In the genomic region with DNA sequence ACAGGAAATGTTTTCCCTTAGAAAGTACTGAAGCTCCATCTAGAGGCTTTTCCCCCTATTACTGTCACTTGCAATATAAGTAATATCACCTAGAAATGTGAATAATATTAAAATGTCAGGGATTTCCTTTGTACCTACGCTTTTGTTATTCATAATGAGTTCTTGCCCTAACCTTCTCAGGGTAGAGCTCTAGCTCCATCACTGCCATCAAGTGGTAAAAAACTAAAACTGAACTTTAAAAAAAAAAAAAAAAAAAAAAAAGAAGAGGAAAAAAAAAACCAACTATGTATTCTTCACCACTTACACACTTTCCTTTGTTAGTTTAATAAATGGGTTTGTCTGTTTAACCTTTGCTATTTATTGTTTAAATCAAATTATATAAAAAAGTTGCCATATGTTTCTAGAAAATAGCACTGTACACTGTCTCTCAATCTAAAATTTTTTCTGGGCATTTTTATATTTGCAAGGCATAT, we compare ENCODE assay signal across 7 cellular contexts. TPM values are rescaled to one million over a fixed set of nuclear protein-coding genes. Genes with fewer than 3 reads are reported as not detected.
A peak's percentile ranks its signal among the peaks of the same experiment; 100 is the strongest.
DNase-seq lines count a peak whose midpoint lies in the region; ATAC-seq, FAIRE-seq and TF ChIP-seq lines count a peak whose summit lies in the region.

No MANE protein-coding gene starts in this region.

- H3K9me3 ChIP-seq in HepG2 (ENCODE audit: low read length): no peaks in the 10 kb centered on the region

- H3K36me3 ChIP-seq in GM06990 (ENCODE audit: control insufficient read depth, insufficient read depth, low read length): no peaks in the 10 kb centered on the region
- no peaks in the 10 kb centered on the region for H3K36me3 ChIP-seq in bronchial epithelial cell (ENCODE audit: control insufficient read depth, insufficient read depth, low read length)
- H3K36me3 ChIP-seq in HepG2 (replicated peaks in 1 of 2; ENCODE audit: control insufficient read depth in 1 of 2, insufficient read depth in 2 of 2, low read length in 2 of 2): no peaks in the 10 kb centered on the region

- DNase-seq in GM06990 (ENCODE audit: extremely low read depth, insufficient read length) (peak; percentile 30), HFFc6 (peak; percentile 17), NCI-H446 treated with DMSO at 0.1 percent for 48 hours (lab: John Stamatoyannopoulos, UW) (peak; percentile 45), bronchial epithelial cell (ENCODE audit: low read depth) (peak; percentile 81), HepG2 (ENCODE audit: low spot score) (peak; percentile 36), amygdala (lab: John Stamatoyannopoulos, UW) (no peak)
- no peak for DNase-seq in NK-92 treated with Interleukin-12 subunit alpha and Interleukin-12 subunit beta, amount 100 ng/mL, for 24 hours (lab: John Stamatoyannopoulos, UW)

- H3K4me3 Mint-ChIP-seq in HFFc6: no peak overlapping the region

- no TSS peak for BruUV-seq in HepG2 (replicated peaks; lab: Mats Ljungman, UMichigan)

- CTCF ChIA-PET in HepG2 (lab: Yijun Ruan, JAX; ENCODE audit: low intra/inter-chr PET ratio, low total read pairs): interaction anchor here (0.6 kb wide), 1 partner anchor 712 kb away, joined by 3 read pairs; no protein-coding TSS in a partner anchor

- no peaks in the 10 kb centered on the region for H3K36me3 Mint-ChIP-seq in HFFc6 (ENCODE audit: low read depth)

- H3K4me3 ChIP-seq in GM06990 (replicated peaks; ENCODE audit: low read depth, low read length): no peak overlapping the region
- H3K4me3 ChIP-seq in bronchial epithelial cell (ENCODE audit: low read depth, low read length): no peak overlapping the region
- H3K4me3 ChIP-seq in HepG2 (replicated peaks in 1 of 3; ENCODE audit: insufficient read depth in 1 of 3, low read depth in 2 of 3, low read length in 3 of 3): no peak overlapping the region

- TF ChIP-seq POLR2A in HepG2 (IDR thresholded peaks at IDR 0.05; ENCODE audit: insufficient read depth in 1 of 2, low read depth in 2 of 2, low read length in 2 of 2): no peak

- no peaks in the 10 kb centered on the region for H3K79me2 ChIP-seq in HepG2 (ENCODE audit: insufficient read depth, low read length)

- H4K20me1 ChIP-seq in HepG2 (ENCODE audit: insufficient read depth, low read length): no peaks in the 10 kb centered on the region

- TF ChIP-seq RAD21 in HepG2 (CRISPR knock-in tag; IDR thresholded peaks at IDR 0.05): no peak

- no peaks in the 10 kb centered on the region for H3K4me1 ChIP-seq in HepG2 (ENCODE audit: insufficient read depth, low read length)

- no peak for FAIRE-seq in bronchial epithelial cell (lab: Jason Lieb, UNC)
- no peak for FAIRE-seq in HepG2 (lab: Jason Lieb, UNC)

- ATAC-seq in HepG2: no peak; the same call in 2 of the 3 replicates

- WGBS in HepG2 (ENCODE audit: low lambda C conversion rate): 38% methylated on average over 1 of the region's 1 CpG

- TF ChIP-seq CTCF in GM06990 (IDR thresholded peaks at IDR 0.05; ENCODE audit: insufficient read depth, low read length, poor library complexity, severe bottlenecking) (peak; percentile 44), HFFc6 (IDR thresholded peaks at IDR 0.05) (peak; percentile 74), bronchial epithelial cell (IDR thresholded peaks at IDR 0.05; ENCODE audit: insufficient read depth, low read length, severe bottlenecking) (no peak), HepG2 (CRISPR knock-in tag; IDR thresholded peaks at IDR 0.05) (peak; percentile 35; the same call in 1 of the 2 replicates)

- TF ChIP-seq EP300 in HepG2 (IDR thresholded peaks at IDR 0.05; ENCODE audit: low read depth in 2 of 2, low read length in 2 of 2) (no peak), HepG2 (CRISPR knock-in tag; IDR thresholded peaks at IDR 0.05; ENCODE audit: borderline replicate concordance) (no peak)

- H3K27ac Mint-ChIP-seq in HFFc6: no peak overlapping the region

- no peak overlapping the region for H3K9ac ChIP-seq in HepG2 (ENCODE audit: insufficient read depth, low read depth, low read length)

- no peak overlapping the region for H3K27ac ChIP-seq in HepG2 (ENCODE audit: extremely low read length, insufficient read depth, low read length)

- no peaks in the 10 kb centered on the region for H3K27me3 ChIP-seq in GM06990 (replicated peaks; ENCODE audit: control insufficient read depth, insufficient read depth, low read length)
- H3K27me3 ChIP-seq in bronchial epithelial cell (ENCODE audit: control insufficient read depth, insufficient read depth, low read length): no peaks in the 10 kb centered on the region
- no peaks in the 10 kb centered on the region for H3K27me3 ChIP-seq in HepG2 (ENCODE audit: control insufficient read depth in 1 of 2, insufficient read depth in 2 of 2, low read length in 2 of 2)

- H3K9me3 Mint-ChIP-seq in HFFc6: no peaks in the 10 kb centered on the region

- POLR2A ChIA-PET in HepG2 (lab: Yijun Ruan, JAX): interaction anchor here (0.6 to 1.1 kb wide), 3 partner anchors 457 to 838 kb away, joined by 3 read pairs; no protein-coding TSS in a partner anchor

- H3K4me2 ChIP-seq in HepG2 (ENCODE audit: low read depth, low read length): no peak overlapping the region

- no peak overlapping the region for H2AFZ ChIP-seq in HepG2 (ENCODE audit: low read length)

- in situ Hi-C loops in HepG2 (cut with HindIII; ENCODE audit: extremely low pct_ligation_motif_present, low pct_unique_long_range_greater_than_20kb): loop anchor here (10.0 kb wide), 1 partner anchor 459 kb away; no protein-coding TSS in a partner anchor

- intact Hi-C loops in HepG2 (cut with micrococcal nuclease; ENCODE audit: unreplicated experiment): loop anchor here (1.0 to 5.0 kb wide), 3 partner anchors 221 to 675 kb away; no protein-coding TSS in a partner anchor

- H3K27me3 Mint-ChIP-seq in HFFc6 (ENCODE audit: insufficient read depth): no peaks in the 10 kb centered on the region

- H3K4me1 Mint-ChIP-seq in HFFc6 (ENCODE audit: low read depth): no peaks in the 10 kb centered on the region

TF ChIP-seq in HepG2, 621 proteins besides CTCF, POLR2A, EP300 and RAD21:
- TF ChIP-seq STAG1 (CRISPR knock-in tag; IDR thresholded peaks at IDR 0.05) (peak; percentile 54), SMC3 (IDR thresholded peaks at IDR 0.05; ENCODE audit: low read length) (peak; percentile 17; the same call in 1 of the 2 replicates), ZNF678 (CRISPR knock-in tag; IDR thresholded peaks at IDR 0.05) (no peak)
- TF ChIP-seq, protein P1, sequence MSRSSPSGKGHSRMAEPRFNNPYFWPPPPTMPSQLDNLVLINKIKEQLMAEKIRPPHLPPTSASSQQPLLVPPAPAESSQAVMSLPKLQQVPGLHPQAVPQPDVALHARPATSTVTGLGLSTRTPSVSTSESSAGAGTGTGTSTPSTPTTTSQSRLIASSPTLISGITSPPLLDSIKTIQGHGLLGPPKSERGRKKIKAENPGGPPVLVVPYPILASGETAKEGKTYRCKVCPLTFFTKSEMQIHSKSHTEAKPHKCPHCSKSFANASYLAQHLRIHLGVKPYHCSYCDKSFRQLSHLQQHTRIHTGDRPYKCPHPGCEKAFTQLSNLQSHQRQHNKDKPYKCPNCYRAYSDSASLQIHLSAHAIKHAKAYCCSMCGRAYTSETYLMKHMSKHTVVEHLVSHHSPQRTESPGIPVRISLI (CRISPR knock-in tag; IDR thresholded peaks at IDR 0.05; ENCODE audit: borderline replicate concordance): peak; percentile 58; the same call in 1 of the 2 replicates

RNA-seq across cellular contexts. Expression of a gene that starts 49.9 kb away (rescaled TPM):
- 10 to 100 TPM; 17.3 to 25.5 (median 17.9) TPM for total RNA-seq in HFFc6 (2021; fragmentation: NEBNext Ultra II Directional; extraction: Animal tissue kit (Norgen Biotek cat#: 25700))
- total RNA-seq in bronchial epithelial cell: 81.6 and 83.1 TPM in 2 replicates
- total RNA-seq in HepG2 (2016; rRNA removed; fragmentation: Illumina TruSeq; extraction: Trizol): 8.8 and 16.6 TPM in 2 replicates
- total RNA-seq in HepG2 (2016; cell fraction: cytosol; rRNA removed; fragmentation: Illumina TruSeq; extraction: Trizol; ENCODE audit: low read depth): 8.1 and 9.4 TPM in 2 replicates
- 8.1 and 15.9 TPM in 2 replicates for total RNA-seq in HepG2 (2016; cell fraction: insoluble cytoplasmic fraction; rRNA removed; fragmentation: Illumina TruSeq; extraction: Trizol)
- 9.7 and 9.8 TPM in 2 replicates for total RNA-seq in HepG2 (2016; cell fraction: membrane; rRNA removed; fragmentation: Illumina TruSeq; extraction: Trizol)
- total RNA-seq in HepG2 (2016; cell fraction: nucleus; rRNA removed; fragmentation: Illumina TruSeq; extraction: Trizol): 17.9 and 18.9 TPM in 2 replicates
- 9.8 and 9.9 TPM in 2 replicates for polyA plus RNA-seq in HepG2 (2011; rRNA removed)
- polyA plus RNA-seq in HepG2 (2011; cell fraction: cytosol; rRNA removed): 8.0 TPM in 2 replicates
- polyA plus RNA-seq in HepG2 (2011; cell fraction: nucleus; rRNA removed): 3.1 and 4.4 TPM in 2 replicates
- 8.0 and 8.3 TPM in 2 replicates for polyA plus RNA-seq in HepG2 (2012)
- 4.7 and 4.8 TPM in 2 replicates for polyA plus RNA-seq in HepG2 (2016; cell fraction: cytosol; fragmentation: Illumina TruSeq; extraction: Trizol; ENCODE audit: low read depth)
- 8.2 TPM in 2 replicates for polyA plus RNA-seq in HepG2 (2016; cell fraction: insoluble cytoplasmic fraction; fragmentation: Illumina TruSeq; extraction: Trizol; ENCODE audit: low read depth)
- 6.6 and 7.2 TPM in 2 replicates for polyA plus RNA-seq in HepG2 (2016; cell fraction: membrane; fragmentation: Illumina TruSeq; extraction: Trizol; ENCODE audit: low read depth)
- polyA plus RNA-seq in HepG2 (2016; cell fraction: nucleus; fragmentation: Illumina TruSeq; extraction: Trizol; ENCODE audit: insufficient read depth, low read depth): 18.4 and 19.0 TPM in 2 replicates
- polyA minus RNA-seq in HepG2 (2011; rRNA and poly(A)+ RNA removed; ENCODE audit: low replicate concordance): 5.6 and 23.6 TPM in 2 replicates
- 8.4 and 10.0 TPM in 2 replicates for polyA minus RNA-seq in HepG2 (2011; cell fraction: cytosol; rRNA and poly(A)+ RNA removed)
- 9.1 and 10.3 TPM in 2 replicates for polyA minus RNA-seq in HepG2 (2011; cell fraction: nucleus; rRNA and poly(A)+ RNA removed)

Comparison
In these comparisons a context has a peak if more than half of its experiments do, and no peak if none do; other contexts are left out.
1. DNase-seq: peak in GM06990 (single experiment), HFFc6 (single experiment), NCI-H446 treated with DMSO at 0.1 percent for 48 hours (single experiment), bronchial epithelial cell (single experiment) and HepG2 (single experiment); none in amygdala (0 of 56) and NK-92 treated with Interleukin-12 subunit alpha and Interleukin-12 subunit beta, amount 100 ng/mL, for 24 hours (single experiment).